Comparison of ENCODE assay signal across 14 cellular contexts in genomic region chr3:124771083-124771445, GRCh38. TPM values are rescaled to one million over a fixed set of nuclear protein-coding genes. Genes with fewer than 3 reads are reported as not detected.
DNase-seq lines count a peak whose midpoint lies in the region; ATAC-seq and TF ChIP-seq lines count a peak whose summit lies in the region.
"Had no signal": no experiment of that assay in that cellular context is flagged by ENCODE, and none has a peak within 500 bp of the region (broad histone marks: within the 10 kb centered on the region; RNA-seq: fewer than 3 reads in every experiment).

No MANE protein-coding gene starts in this region.

- no peak overlapping the region for H3K9ac ChIP-seq in HUES6 (ENCODE audit: low read length)
- no peak overlapping the region for H3K9ac ChIP-seq in smooth muscle cell (ENCODE audit: low read depth)
- no peak overlapping the region for H3K9ac ChIP-seq in mesendoderm (ENCODE audit: low read length)

- H3K27ac ChIP-seq in HUES6 (ENCODE audit: low read depth, low read length) (peak overlapping the region; percentile 60; the same call in 1 of the 2 replicates), smooth muscle cell (ENCODE audit: low read depth) (peak overlapping the region; percentile 71), mesendoderm (ENCODE audit: low read depth, low read length) (no peak overlapping the region)

- no peak overlapping the region for H2BK5ac ChIP-seq in mesendoderm (ENCODE audit: low read length)

- peaks cover 88% of the 10 kb centered on the region for H3K36me3 ChIP-seq in HUES6 (ENCODE audit: control insufficient read depth, insufficient read depth, low read length)
- H3K36me3 ChIP-seq in smooth muscle cell (ENCODE audit: low read depth), result no peaks in the 10 kb centered on the region
- peaks cover 35% of the 10 kb centered on the region for H3K36me3 ChIP-seq in mesendoderm (ENCODE audit: control insufficient read depth, insufficient read depth, low read length)

- TF ChIP-seq CTCF in mesothelial cell of epicardium (IDR thresholded peaks at IDR 0.05; ENCODE audit: unreplicated experiment), result no peak
- TF ChIP-seq CTCF in smooth muscle cell (IDR thresholded peaks at IDR 0.05; ENCODE audit: borderline replicate concordance, insufficient read depth, poor library complexity, severe bottlenecking), result no peak

- H3K18ac ChIP-seq in mesendoderm (ENCODE audit: low read length), result no peak overlapping the region

- peak overlapping the region; percentile 57 for H3K27ac Mint-ChIP-seq in mesothelial cell of epicardium
- H3K27ac Mint-ChIP-seq: activated CD4-positive, alpha-beta memory T cell treated with anti-CD3 and anti-CD28 coated beads, Interleukin-2, amount 10 ng/mL, durations not matched to agents 7 days and 5 days; activated naive CD4-positive, alpha-beta T cell treated with anti-CD3 and anti-CD28 coated beads, Interleukin-2, amount 50 U/mL, for 24 hours; natural killer cell treated with Interleukin-12 subunit alpha and Interleukin-12 subunit beta and Interleukin-15 and Interleukin-18, amount 100 ng/mL, for 72 hours had no signal

- H3K4me1 ChIP-seq in HUES6 (ENCODE audit: control insufficient read depth, insufficient read depth, low read length), result peaks cover 49% of the 10 kb centered on the region
- H3K4me1 ChIP-seq in smooth muscle cell (ENCODE audit: low read depth), result peaks cover 23% of the 10 kb centered on the region
- peaks cover 3% of the 10 kb centered on the region for H3K4me1 ChIP-seq in mesendoderm (ENCODE audit: control insufficient read depth, low read depth, low read length)

- no peak overlapping the region for H2BK15ac ChIP-seq in mesendoderm (replicated peaks; ENCODE audit: low read depth)

- no peaks in the 10 kb centered on the region for H3K9me3 Mint-ChIP-seq in mesothelial cell of epicardium
- H3K9me3 Mint-ChIP-seq: activated CD4-positive, alpha-beta memory T cell treated with anti-CD3 and anti-CD28 coated beads, Interleukin-2, amount 10 ng/mL, durations not matched to agents 7 days and 5 days; activated naive CD4-positive, alpha-beta T cell treated with anti-CD3 and anti-CD28 coated beads, Interleukin-2, amount 50 U/mL, for 24 hours; natural killer cell treated with Interleukin-12 subunit alpha and Interleukin-12 subunit beta and Interleukin-15 and Interleukin-18, amount 100 ng/mL, for 72 hours had no signal

- H3K27me3 Mint-ChIP-seq in mesothelial cell of epicardium (ENCODE audit: low read depth), result no peaks in the 10 kb centered on the region

- H3K9me3 ChIP-seq in HUES6 (ENCODE audit: control insufficient read depth, insufficient read depth, low read depth, low read length) (no peaks in the 10 kb centered on the region), smooth muscle cell (replicated peaks; ENCODE audit: low read depth) (no peaks in the 10 kb centered on the region)

- no peak for ATAC-seq in SK-N-SH treated with all-trans-retinoic acid at 6 μM for 48 hours
- ATAC-seq: natural killer cell treated with Interleukin-12 subunit alpha and Interleukin-12 subunit beta and Interleukin-15 and Interleukin-18, amount 100 ng/mL, for 72 hours had no signal

- H3K4me3 ChIP-seq in HUES6 (ENCODE audit: low read depth, low read length) (no peak overlapping the region), smooth muscle cell (no peak overlapping the region), mesendoderm (ENCODE audit: low read length) (no peak overlapping the region)

- no peak overlapping the region for H4K8ac ChIP-seq in mesendoderm (ENCODE audit: low read depth, low read length)

- H4K20me1 ChIP-seq in smooth muscle cell (ENCODE audit: low read depth), result no peaks in the 10 kb centered on the region

- H3K4me2 ChIP-seq in smooth muscle cell, result peak overlapping the region; percentile 64
- H3K4me2 ChIP-seq in mesendoderm (ENCODE audit: low read length), result no peak overlapping the region

- H4K5ac ChIP-seq in mesendoderm (ENCODE audit: low read length), result no peak overlapping the region

- no peak overlapping the region for H2AK5ac ChIP-seq in mesendoderm (ENCODE audit: low read length)

- H3K4me3 Mint-ChIP-seq in mesothelial cell of epicardium, result no peak overlapping the region
- H3K4me3 Mint-ChIP-seq: activated CD4-positive, alpha-beta memory T cell treated with anti-CD3 and anti-CD28 coated beads, Interleukin-2, amount 10 ng/mL, durations not matched to agents 7 days and 5 days; activated naive CD4-positive, alpha-beta T cell treated with anti-CD3 and anti-CD28 coated beads, Interleukin-2, amount 50 U/mL, for 24 hours; natural killer cell treated with Interleukin-12 subunit alpha and Interleukin-12 subunit beta and Interleukin-15 and Interleukin-18, amount 100 ng/mL, for 72 hours had no signal

- peaks cover 26% of the 10 kb centered on the region for H3F3A ChIP-seq in smooth muscle cell (ENCODE audit: low read depth)

- peaks cover 20% of the 10 kb centered on the region for H3K79me1 ChIP-seq in mesendoderm (ENCODE audit: low read length)

- H3K27me3 ChIP-seq in HUES6 (ENCODE audit: control insufficient read depth, insufficient read depth, low read length) (no peaks in the 10 kb centered on the region), smooth muscle cell (ENCODE audit: low read depth) (no peaks in the 10 kb centered on the region), mesendoderm (ENCODE audit: insufficient read depth, low read length, poor library complexity) (no peaks in the 10 kb centered on the region)

- H2AFZ ChIP-seq in smooth muscle cell (ENCODE audit: low read depth), result no peak overlapping the region

- 22% methylated on average over 2 of the region's 2 CpGs for WGBS in smooth muscle cell (ENCODE audit: low lambda C conversion rate)
- no CpG with 5 or more reads among the region's 2 CpGs for WGBS in mesendoderm (ENCODE audit: extremely low coverage, insufficient coverage, low lambda C conversion rate)

- no peak overlapping the region for H3K56ac ChIP-seq in mesendoderm (ENCODE audit: low read length)

- no peak for DNase-seq in mesothelial cell of epicardium (ENCODE audit: low spot score in 2 of 2, unreplicated experiment in 2 of 2)
- DNase-seq in smooth muscle cell (lab: John Stamatoyannopoulos, UW; ENCODE audit: unreplicated experiment), result no peak
- DNase-seq in NCI-H146 treated with DMSO at 0.1 percent for 48 hours (lab: John Stamatoyannopoulos, UW; ENCODE audit: unreplicated experiment), result no peak
- no peak for DNase-seq in NCI-H774 (lab: John Stamatoyannopoulos, UW)
- DNase-seq in NCI-H2029 (lab: John Stamatoyannopoulos, UW), result no peak
- DNase-seq in mesendoderm, result no peak
- DNase-seq: activated CD4-positive, alpha-beta memory T cell treated with anti-CD3 and anti-CD28 coated beads, Interleukin-2, amount 10 ng/mL, durations not matched to agents 7 days and 5 days; activated CD4-positive, CD25-positive, alpha-beta regulatory T cell; activated T-cell treated with anti-CD3 and anti-CD28 coated beads, Interleukin-2, amount 50 U/mL, for 1 hour; NCI-H2029 treated with DMSO at 0.1 percent for 48 hours had no signal

- no peak overlapping the region for H3K4ac ChIP-seq in mesendoderm (ENCODE audit: low read depth, low read length)

- H3K36me3 Mint-ChIP-seq in mesothelial cell of epicardium, result peaks cover 11% of the 10 kb centered on the region
- H3K36me3 Mint-ChIP-seq: activated naive CD4-positive, alpha-beta T cell treated with anti-CD3 and anti-CD28 coated beads, Interleukin-2, amount 50 U/mL, for 24 hours; natural killer cell treated with Interleukin-12 subunit alpha and Interleukin-12 subunit beta and Interleukin-15 and Interleukin-18, amount 100 ng/mL, for 72 hours had no signal

- peaks cover 54% of the 10 kb centered on the region for H3K4me1 Mint-ChIP-seq in mesothelial cell of epicardium
- H3K4me1 Mint-ChIP-seq: activated CD4-positive, alpha-beta memory T cell treated with anti-CD3 and anti-CD28 coated beads, Interleukin-2, amount 10 ng/mL, durations not matched to agents 7 days and 5 days; activated naive CD4-positive, alpha-beta T cell treated with anti-CD3 and anti-CD28 coated beads, Interleukin-2, amount 50 U/mL, for 24 hours had no signal

- H3K23ac ChIP-seq in mesendoderm (ENCODE audit: low read length), result no peak overlapping the region

- no peak overlapping the region for H2BK120ac ChIP-seq in mesendoderm (ENCODE audit: low read depth, low read length)

- H3K79me2 ChIP-seq in smooth muscle cell (ENCODE audit: low read depth) (no peaks in the 10 kb centered on the region), mesendoderm (ENCODE audit: control insufficient read depth, insufficient read depth, low read length) (peaks cover 4% of the 10 kb centered on the region)

TF ChIP-seq in SK-N-SH treated with all-trans-retinoic acid at 6 μM for 48 hours, 23 proteins besides CTCF, POLR2A, EP300 and RAD21:
- no peak for TF ChIP-seq TSHZ2 (CRISPR knock-in tag; IDR thresholded peaks at IDR 0.05)
- 0 out of 2 replicates have a peak, but pooled peaks have one; percentile 4 for TF ChIP-seq TCF4 (CRISPR knock-in tag; IDR thresholded peaks at IDR 0.05; ENCODE audit: borderline replicate concordance)

RNA-seq across cellular contexts. Expression of gene UMPS, which starts 40.8 kb away (rescaled TPM):
- 35.9 to 40.7 TPM (median 37.3 TPM) in 3 replicates for total RNA-seq in mesothelial cell of epicardium
- 16.9 and 79.2 TPM in 2 replicates for total RNA-seq in smooth muscle cell
- 22.3 and 26.4 TPM in 2 replicates for polyA plus RNA-seq in smooth muscle cell
- 45.8 TPM for polyA plus RNA-seq in mesendoderm (2013, experiment 1 of 2)
- 45.3 TPM for polyA plus RNA-seq in mesendoderm (2013, experiment 2 of 2)
